ENCODE assay signal across 12 cellular contexts in genomic region chr2:46337208-46337994, GRCh38. TPM values are rescaled to one million over a fixed set of nuclear protein-coding genes. Genes with fewer than 3 reads are reported as not detected.
DNase-seq lines count a peak whose midpoint lies in the region; ATAC-seq and TF ChIP-seq lines count a peak whose summit lies in the region.
"Had no signal": no experiment of that assay in that cellular context is flagged by ENCODE, and none has a peak within 500 bp of the region (broad histone marks: within the 10 kb centered on the region; RNA-seq: fewer than 3 reads in every experiment).

No MANE protein-coding gene starts in this region.

- intact Hi-C loops in activated naive CD4-positive, alpha-beta T cell treated with anti-CD3 and anti-CD28 coated beads for 36 hours (cut with micrococcal nuclease) = loop anchor here (1.0 kb wide), 1 partner anchor 28 kb away; no protein-coding TSS in a partner anchor
- intact Hi-C loops in thyroid gland (cut with DNase I) = no loop called here

- TF ChIP-seq RAD21 in liver (IDR thresholded peaks at IDR 0.05) = no peak

- H3K36me3 ChIP-seq in liver (ENCODE audit: control insufficient read depth in 4 of 4, insufficient read depth in 3 of 4, low read depth in 1 of 4, low read length in 3 of 4) = no peaks in the 10 kb centered on the region
- H3K36me3 ChIP-seq in thyroid gland = no peaks in the 10 kb centered on the region
- H3K36me3 ChIP-seq: cardiac muscle cell had no signal

- H3K27ac Mint-ChIP-seq in activated naive CD4-positive, alpha-beta T cell treated with anti-CD3 and anti-CD28 coated beads, Interleukin-2, amount 10 ng/mL, durations not matched to agents 7 days and 5 days = no peak overlapping the region
- no peak overlapping the region for H3K27ac Mint-ChIP-seq in activated naive CD4-positive, alpha-beta T cell treated with anti-CD3 and anti-CD28 coated beads for 36 hours
- H3K27ac Mint-ChIP-seq: activated T-cell treated with anti-CD3 and anti-CD28 coated beads, Interleukin-2, amount 50 U/mL, for 24 hours had no signal

- TF ChIP-seq POLR2A in thyroid gland (IDR thresholded peaks at IDR 0.05) = no peak

- peak; percentile 5 for TF ChIP-seq CTCF in astrocyte of the cerebellum (IDR thresholded peaks at IDR 0.05; ENCODE audit: low read depth, low read length, missing control alignments)
- no peak for TF ChIP-seq CTCF in liver (IDR thresholded peaks at IDR 0.05; ENCODE audit: low read depth, low read length, missing input control)
- TF ChIP-seq CTCF in thyroid gland (IDR thresholded peaks at IDR 0.05) = no peak

- no peaks in the 10 kb centered on the region for H3K9me3 Mint-ChIP-seq in activated naive CD4-positive, alpha-beta T cell treated with anti-CD3 and anti-CD28 coated beads, Interleukin-2, amount 10 ng/mL, durations not matched to agents 7 days and 5 days
- H3K9me3 Mint-ChIP-seq in activated naive CD4-positive, alpha-beta T cell treated with anti-CD3 and anti-CD28 coated beads for 36 hours = no peaks in the 10 kb centered on the region
- H3K9me3 Mint-ChIP-seq: activated T-cell treated with anti-CD3 and anti-CD28 coated beads, Interleukin-2, amount 50 U/mL, for 24 hours had no signal

- ATAC-seq in HG03460 (IDR thresholded peaks at IDR 0.05; ENCODE audit: unreplicated experiment) = no peak

- H3K27me3 ChIP-seq in liver (ENCODE audit: control insufficient read depth in 4 of 4, insufficient read depth in 4 of 4, low read length in 3 of 4) (no peaks in the 10 kb centered on the region), thyroid gland (no peaks in the 10 kb centered on the region)
- H3K27me3 ChIP-seq: cardiac muscle cell had no signal

- peaks cover 77% of the 10 kb centered on the region for H3K27me3 Mint-ChIP-seq in activated naive CD4-positive, alpha-beta T cell treated with anti-CD3 and anti-CD28 coated beads, Interleukin-2, amount 10 ng/mL, durations not matched to agents 7 days and 5 days
- H3K27me3 Mint-ChIP-seq in activated naive CD4-positive, alpha-beta T cell treated with anti-CD3 and anti-CD28 coated beads for 36 hours (ENCODE audit: low read depth) = no peaks in the 10 kb centered on the region
- H3K27me3 Mint-ChIP-seq: activated T-cell treated with anti-CD3 and anti-CD28 coated beads, Interleukin-2, amount 50 U/mL, for 24 hours had no signal

- H3K9ac ChIP-seq in liver (ENCODE audit: low read depth in 1 of 2, low read length in 2 of 2) = no peak overlapping the region

- no peaks in the 10 kb centered on the region for H3K36me3 Mint-ChIP-seq in activated naive CD4-positive, alpha-beta T cell treated with anti-CD3 and anti-CD28 coated beads, Interleukin-2, amount 10 ng/mL, durations not matched to agents 7 days and 5 days
- H3K36me3 Mint-ChIP-seq in activated naive CD4-positive, alpha-beta T cell treated with anti-CD3 and anti-CD28 coated beads for 36 hours (ENCODE audit: low read depth) = no peaks in the 10 kb centered on the region

- no peak overlapping the region for H3K4me3 ChIP-seq in astrocyte of the cerebellum (ENCODE audit: low read depth, low read length)
- no peak overlapping the region for H3K4me3 ChIP-seq in liver (ENCODE audit: low read depth in 1 of 3, low read length in 3 of 3)
- H3K4me3 ChIP-seq in thyroid gland (replicated peaks in 1 of 3) = no peak overlapping the region
- H3K4me3 ChIP-seq: cardiac muscle cell had no signal

- peak overlapping the region; percentile 81 to 82 for H3K27ac ChIP-seq in liver (ENCODE audit: low read depth in 1 of 2, low read length in 2 of 2)
- H3K27ac ChIP-seq in thyroid gland = peak overlapping the region in 2 of 3 donors; percentile 53 to 75
- H3K27ac ChIP-seq in substantia nigra (ENCODE audit: low read depth, low read length, poor library complexity, severe bottlenecking) = no peak overlapping the region
- H3K27ac ChIP-seq: cardiac muscle cell had no signal

- peak; percentile 30 for DNase-seq in activated naive CD4-positive, alpha-beta T cell treated with anti-CD3 and anti-CD28 coated beads, Interleukin-2, amount 10 ng/mL, durations not matched to agents 7 days and 5 days
- no peak for DNase-seq in activated naive CD4-positive, alpha-beta T cell treated with anti-CD3 and anti-CD28 coated beads for 36 hours
- DNase-seq in astrocyte of the cerebellum (ENCODE audit: low read depth) (no peak), thyroid gland (no peak), substantia nigra (lab: John Stamatoyannopoulos, UW) (no peak), SKM-1 treated with dmso at 0.1 percent for 144 hours (lab: John Stamatoyannopoulos, UW; ENCODE audit: unreplicated experiment) (no peak)
- DNase-seq: activated T-cell treated with anti-CD3 and anti-CD28 coated beads, Interleukin-2, amount 50 U/mL, for 24 hours; GF-D8; NCI-H2227 treated with DMSO at 0.1 percent for 48 hours had no signal

- CTCF ChIA-PET in activated naive CD4-positive, alpha-beta T cell treated with anti-CD3 and anti-CD28 coated beads, Interleukin-2, amount 10 ng/mL, durations not matched to agents 7 days and 5 days (lab: Charles Lee) = interaction anchor here (0.9 to 1.7 kb wide), 5 partner anchors 26 to 126 kb away, joined by 3 to 5 read pairs (median 3); no protein-coding TSS in a partner anchor
- CTCF ChIA-PET in activated naive CD4-positive, alpha-beta T cell treated with anti-CD3 and anti-CD28 coated beads for 36 hours (lab: Charles Lee) = interaction anchor here (0.7 to 1.1 kb wide), 3 partner anchors 10 to 123 kb away, joined by 3 read pairs; no protein-coding TSS in a partner anchor

- in situ Hi-C loops in astrocyte of the cerebellum (cut with HindIII; ENCODE audit: low sequenced_read_pairs) = no loop called here

- 80% methylated on average over 11 of the region's 11 CpGs for WGBS in liver
- WGBS in thyroid gland, 2 donors = 59 to 62% methylated on average over 11 of the region's 11 CpGs

- no peaks in the 10 kb centered on the region for H3K9me3 ChIP-seq in liver (ENCODE audit: control insufficient read depth in 4 of 4, low read length in 3 of 4)
- H3K9me3 ChIP-seq in thyroid gland = no peaks in the 10 kb centered on the region

- H3K4me1 ChIP-seq in liver (ENCODE audit: control insufficient read depth in 4 of 4, insufficient read depth in 4 of 4, low read length in 3 of 4) (peaks cover 25 to 89% (median 79%) of the 10 kb centered on the region in 4 donors), thyroid gland (peaks cover 61 to 81% of the 10 kb centered on the region in 2 donors)

- peaks cover 29% of the 10 kb centered on the region for H3K4me1 Mint-ChIP-seq in activated naive CD4-positive, alpha-beta T cell treated with anti-CD3 and anti-CD28 coated beads, Interleukin-2, amount 10 ng/mL, durations not matched to agents 7 days and 5 days
- H3K4me1 Mint-ChIP-seq in activated naive CD4-positive, alpha-beta T cell treated with anti-CD3 and anti-CD28 coated beads for 36 hours (ENCODE audit: low read depth) = peaks cover 8% of the 10 kb centered on the region

- no peak overlapping the region for H3K4me3 Mint-ChIP-seq in activated naive CD4-positive, alpha-beta T cell treated with anti-CD3 and anti-CD28 coated beads, Interleukin-2, amount 10 ng/mL, durations not matched to agents 7 days and 5 days
- no peak overlapping the region for H3K4me3 Mint-ChIP-seq in activated naive CD4-positive, alpha-beta T cell treated with anti-CD3 and anti-CD28 coated beads for 36 hours
- H3K4me3 Mint-ChIP-seq: activated T-cell treated with anti-CD3 and anti-CD28 coated beads, Interleukin-2, amount 50 U/mL, for 24 hours had no signal

TF ChIP-seq in liver, 16 proteins besides CTCF, POLR2A, EP300 and RAD21 (continues in another document):
- TF ChIP-seq GABPA (IDR thresholded peaks at IDR 0.05 in 1 of 2, conservative IDR thresholded peaks at IDR 0.05 in 1 of 2) (no peak), ATF3 (IDR thresholded peaks at IDR 0.05) (no peak), RXRA (IDR thresholded peaks at IDR 0.05) (no peak), MAX (IDR thresholded peaks at IDR 0.05) (no peak), NR2F2 (IDR thresholded peaks at IDR 0.05) (no peak), REST (IDR thresholded peaks at IDR 0.05) (no peak), FOXA1 (IDR thresholded peaks at IDR 0.05) (no peak), HNF4G (IDR thresholded peaks at IDR 0.05) (no peak)

RNA-seq across cellular contexts. Expression of gene EPAS1, which starts 40.2 kb away (rescaled TPM):
- total RNA-seq in activated naive CD4-positive, alpha-beta T cell treated with anti-CD3 and anti-CD28 coated beads for 36 hours = 1 to 10 TPM; 2.1 to 2.9 TPM
- total RNA-seq in liver (100 to 1,000 TPM in 1 of 2 donors, 10 to 100 TPM in 1; 51.5 to 193 TPM), thyroid gland (100 to 1,000 TPM; 124 to 563 (median 182) TPM)
- 10 to 100 TPM; 26.2 to 70.7 TPM for polyA plus RNA-seq in liver

Comparison
In these comparisons a context has a peak if more than half of its experiments do, and no peak if none do; other contexts are left out.
1. RNA of gene EPAS1, which starts 40.2 kb away (total RNA-seq): 124 to 563 TPM in thyroid gland and 51.5 to 193 TPM in liver; 2.1 to 2.9 TPM in activated naive CD4-positive, alpha-beta T cell treated with anti-CD3 and anti-CD28 coated beads for 36 hours; every median in the first group is over 10 times any median in the second.